Comparison of ENCODE assay signal across 1 cellular context in the genomic region with DNA sequence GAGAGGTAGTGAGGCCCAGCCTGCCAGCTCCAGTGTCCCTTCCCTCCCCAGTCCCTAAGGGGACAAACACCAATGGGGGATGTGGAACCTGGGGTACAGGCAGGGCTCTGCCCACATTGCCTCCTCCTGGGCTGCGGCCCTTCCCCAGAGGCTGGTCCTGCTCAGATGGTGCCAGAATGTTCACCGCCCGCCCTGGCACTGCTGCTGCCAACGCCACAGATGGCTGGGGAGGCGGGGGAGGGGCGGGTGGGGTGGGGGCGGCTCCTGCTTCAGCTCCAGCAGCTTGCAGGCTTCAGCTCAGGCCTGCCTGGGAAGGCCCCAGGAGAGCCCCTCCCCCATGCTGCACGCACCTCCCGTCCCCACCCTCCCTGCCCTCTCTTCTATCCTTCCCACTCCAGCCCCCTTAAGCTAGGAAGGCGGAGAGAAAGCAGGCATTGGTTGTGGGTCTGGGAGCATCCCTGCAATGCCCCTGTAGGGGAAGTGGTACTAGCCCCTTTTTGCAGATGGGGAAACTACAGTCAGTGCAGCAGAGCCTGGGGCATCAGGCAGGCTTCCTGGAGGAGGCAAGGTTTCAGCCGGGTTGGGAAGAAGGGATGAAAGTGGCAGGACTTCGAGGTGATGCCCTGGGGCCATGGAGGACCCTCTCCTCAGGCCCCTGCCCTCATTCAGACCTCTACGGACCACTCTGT.
TF ChIP-seq lines count a peak whose summit lies in the region.

No MANE protein-coding gene starts in this region.

TF ChIP-seq in HepG2, 621 proteins besides CTCF, POLR2A, EP300 and RAD21 (continued from another document):
- TF ChIP-seq KAT2B (IDR thresholded peaks at IDR 0.05; ENCODE audit: borderline replicate concordance, low read depth, low read length), result no peak
- TF ChIP-seq ZBTB38 (CRISPR knock-in tag; IDR thresholded peaks at IDR 0.05), result no peak
- TF ChIP-seq PCBP2 (optimal IDR thresholded peaks at IDR 0.05; ENCODE audit: low read depth, low read length, poor library complexity, severe bottlenecking), result no peak
- no peak for TF ChIP-seq ZNF343 (CRISPR knock-in tag; IDR thresholded peaks at IDR 0.05)
- no peak for TF ChIP-seq KLF13 (CRISPR knock-in tag; IDR thresholded peaks at IDR 0.05)
- TF ChIP-seq, protein P1, sequence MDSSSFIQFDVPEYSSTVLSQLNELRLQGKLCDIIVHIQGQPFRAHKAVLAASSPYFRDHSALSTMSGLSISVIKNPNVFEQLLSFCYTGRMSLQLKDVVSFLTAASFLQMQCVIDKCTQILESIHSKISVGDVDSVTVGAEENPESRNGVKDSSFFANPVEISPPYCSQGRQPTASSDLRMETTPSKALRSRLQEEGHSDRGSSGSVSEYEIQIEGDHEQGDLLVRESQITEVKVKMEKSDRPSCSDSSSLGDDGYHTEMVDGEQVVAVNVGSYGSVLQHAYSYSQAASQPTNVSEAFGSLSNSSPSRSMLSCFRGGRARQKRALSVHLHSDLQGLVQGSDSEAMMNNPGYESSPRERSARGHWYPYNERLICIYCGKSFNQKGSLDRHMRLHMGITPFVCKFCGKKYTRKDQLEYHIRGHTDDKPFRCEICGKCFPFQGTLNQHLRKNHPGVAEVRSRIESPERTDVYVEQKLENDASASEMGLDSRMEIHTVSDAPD (CRISPR knock-in tag; IDR thresholded peaks at IDR 0.05), result no peak
